ENCODE assay signal across 1 cellular context in the genomic region with DNA sequence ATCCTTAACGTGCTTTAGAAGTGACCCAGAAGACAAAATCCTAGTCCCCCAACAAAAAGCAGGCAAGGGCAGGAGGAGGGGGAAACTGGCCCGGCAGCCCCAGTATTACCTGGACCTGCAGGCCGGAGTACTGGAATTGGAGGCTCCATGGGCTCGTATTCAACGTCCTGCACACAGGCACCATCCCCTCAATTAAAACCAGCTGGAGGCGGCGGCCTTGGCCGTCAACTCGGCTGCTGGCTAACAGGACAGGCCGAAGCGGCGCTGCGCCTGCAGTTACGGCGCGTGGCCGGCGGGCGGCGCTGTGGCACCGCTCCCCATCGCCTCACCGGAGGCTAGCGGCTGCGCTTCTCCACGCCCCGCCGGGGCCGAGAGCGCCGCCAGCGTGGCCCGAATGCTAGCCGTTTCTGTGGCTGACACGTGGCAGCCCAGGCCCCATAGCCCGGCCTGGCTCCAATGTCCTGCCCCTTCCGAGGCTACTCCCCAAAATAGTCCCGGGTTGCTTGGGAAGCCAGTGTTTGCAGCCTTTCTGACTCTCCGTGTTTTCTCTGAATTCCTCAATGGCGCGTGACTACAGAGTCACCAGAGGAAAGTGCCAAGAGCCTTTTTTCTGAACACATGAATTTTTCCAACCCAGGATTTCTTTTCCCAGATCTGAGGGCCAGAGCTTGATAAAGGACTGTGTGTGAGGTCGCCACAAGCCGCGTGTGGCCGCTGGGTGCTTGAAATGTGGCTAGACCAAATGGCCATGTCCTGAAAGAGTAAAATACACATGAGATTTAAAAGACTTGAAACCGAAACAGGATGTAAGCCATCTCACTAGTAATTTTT.
TF ChIP-seq lines count a peak whose summit lies in the region.

No MANE protein-coding gene starts in this region.

TF ChIP-seq in K562, 482 proteins besides CTCF, POLR2A, EP300 and RAD21 (continued from another document and continues in another):
- TF ChIP-seq, protein P1, sequence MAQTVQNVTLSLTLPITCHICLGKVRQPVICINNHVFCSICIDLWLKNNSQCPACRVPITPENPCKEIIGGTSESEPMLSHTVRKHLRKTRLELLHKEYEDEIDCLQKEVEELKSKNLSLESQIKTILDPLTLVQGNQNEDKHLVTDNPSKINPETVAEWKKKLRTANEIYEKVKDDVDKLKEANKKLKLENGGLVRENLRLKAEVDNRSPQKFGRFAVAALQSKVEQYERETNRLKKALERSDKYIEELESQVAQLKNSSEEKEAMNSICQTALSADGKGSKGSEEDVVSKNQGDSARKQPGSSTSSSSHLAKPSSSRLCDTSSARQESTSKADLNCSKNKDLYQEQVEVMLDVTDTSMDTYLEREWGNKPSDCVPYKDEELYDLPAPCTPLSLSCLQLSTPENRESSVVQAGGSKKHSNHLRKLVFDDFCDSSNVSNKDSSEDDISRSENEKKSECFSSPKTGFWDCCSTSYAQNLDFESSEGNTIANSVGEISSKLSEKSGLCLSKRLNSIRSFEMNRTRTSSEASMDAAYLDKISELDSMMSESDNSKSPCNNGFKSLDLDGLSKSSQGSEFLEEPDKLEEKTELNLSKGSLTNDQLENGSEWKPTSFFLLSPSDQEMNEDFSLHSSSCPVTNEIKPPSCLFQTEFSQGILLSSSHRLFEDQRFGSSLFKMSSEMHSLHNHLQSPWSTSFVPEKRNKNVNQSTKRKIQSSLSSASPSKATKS (CRISPR knock-in tag; IDR thresholded peaks at IDR 0.05), result no peak
- TF ChIP-seq, protein P2, sequence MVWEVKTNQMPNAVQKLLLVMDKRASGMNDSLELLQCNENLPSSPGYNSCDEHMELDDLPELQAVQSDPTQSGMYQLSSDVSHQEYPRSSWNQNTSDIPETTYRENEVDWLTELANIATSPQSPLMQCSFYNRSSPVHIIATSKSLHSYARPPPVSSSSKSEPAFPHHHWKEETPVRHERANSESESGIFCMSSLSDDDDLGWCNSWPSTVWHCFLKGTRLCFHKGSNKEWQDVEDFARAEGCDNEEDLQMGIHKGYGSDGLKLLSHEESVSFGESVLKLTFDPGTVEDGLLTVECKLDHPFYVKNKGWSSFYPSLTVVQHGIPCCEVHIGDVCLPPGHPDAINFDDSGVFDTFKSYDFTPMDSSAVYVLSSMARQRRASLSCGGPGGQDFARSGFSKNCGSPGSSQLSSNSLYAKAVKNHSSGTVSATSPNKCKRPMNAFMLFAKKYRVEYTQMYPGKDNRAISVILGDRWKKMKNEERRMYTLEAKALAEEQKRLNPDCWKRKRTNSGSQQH (CRISPR knock-in tag; IDR thresholded peaks at IDR 0.05), result no peak
- TF ChIP-seq NELFE (IDR thresholded peaks at IDR 0.05; ENCODE audit: insufficient read depth, insufficient read length) (no peak), CHD2 (IDR thresholded peaks at IDR 0.05; ENCODE audit: low read depth, low read length) (peak; percentile 49), CREBBP (IDR thresholded peaks at IDR 0.05; ENCODE audit: low read depth, low read length) (no peak), SP1 (CRISPR knock-in tag; IDR thresholded peaks at IDR 0.05) (no peak), ZNF212 (CRISPR knock-in tag; IDR thresholded peaks at IDR 0.05) (no peak), MXI1 (IDR thresholded peaks at IDR 0.05; ENCODE audit: low read depth, low read length) (peak; percentile 81), ZNF780A (CRISPR knock-in tag; IDR thresholded peaks at IDR 0.05) (no peak), EP400 (IDR thresholded peaks at IDR 0.05) (peak; percentile 99), KDM1A (IDR thresholded peaks at IDR 0.05) (no peak), ZNF347 (CRISPR knock-in tag; IDR thresholded peaks at IDR 0.05; ENCODE audit: low read depth) (no peak), BDP1 (IDR thresholded peaks at IDR 0.05; ENCODE audit: insufficient read depth, insufficient read length) (no peak), ZNF717 (CRISPR knock-in tag; IDR thresholded peaks at IDR 0.05) (no peak), SMAD3 (CRISPR knock-in tag; conservative IDR thresholded peaks at IDR 0.05) (0 out of 2 replicates have a peak, but pooled peaks have one; percentile 9), MYBL2 (IDR thresholded peaks at IDR 0.05; ENCODE audit: low read depth) (peak; percentile 65; the same call in 1 of the 2 replicates), MYBL2 (CRISPR knock-in tag; IDR thresholded peaks at IDR 0.05; ENCODE audit: borderline replicate concordance) (no peak), RNF2 (IDR thresholded peaks at IDR 0.05) (peak; percentile 94), CCAR2 (IDR thresholded peaks at IDR 0.05; ENCODE audit: low read depth, low read length) (no peak), ZC3H8 (IDR thresholded peaks at IDR 0.05) (no peak), ZNF263 (CRISPR knock-in tag; IDR thresholded peaks at IDR 0.05; ENCODE audit: borderline replicate concordance) (no peak), PHB2 (IDR thresholded peaks at IDR 0.05; ENCODE audit: low read depth) (no peak), KLF6 (CRISPR knock-in tag; IDR thresholded peaks at IDR 0.05; ENCODE audit: borderline replicate concordance) (peak; percentile 83), PHTF2 (CRISPR knock-in tag; IDR thresholded peaks at IDR 0.05) (no peak), ZNF583 (CRISPR knock-in tag; IDR thresholded peaks at IDR 0.05) (peak; percentile 62; the same call in 1 of the 2 replicates), MCM2 (IDR thresholded peaks at IDR 0.05; ENCODE audit: low read depth) (no peak), GABPB2 (CRISPR knock-in tag; conservative IDR thresholded peaks at IDR 0.05) (no peak), XRCC3 (IDR thresholded peaks at IDR 0.05) (no peak), ZNF239 (CRISPR knock-in tag; IDR thresholded peaks at IDR 0.05) (0 out of 2 replicates have a peak, but pooled peaks have one; percentile 17), LCOR (CRISPR knock-in tag; IDR thresholded peaks at IDR 0.05) (peak; percentile 94), FUS (optimal IDR thresholded peaks at IDR 0.05; ENCODE audit: low read depth, low read length) (peak; percentile 95), RBM22 (IDR thresholded peaks at IDR 0.05; ENCODE audit: low read depth, low read length, poor library complexity, severe bottlenecking) (peak; percentile 18), ZNF354B (CRISPR knock-in tag; IDR thresholded peaks at IDR 0.05) (no peak), BCL6 (CRISPR knock-in tag; IDR thresholded peaks at IDR 0.05) (0 out of 2 replicates have a peak, but pooled peaks have one; percentile 8), ZBTB17 (CRISPR knock-in tag; IDR thresholded peaks at IDR 0.05) (peak; percentile 87), PCBP1 (IDR thresholded peaks at IDR 0.05; ENCODE audit: low read depth, low read length, poor library complexity, severe bottlenecking) (peak; percentile 50), EZH2 (IDR thresholded peaks at IDR 0.05; ENCODE audit: borderline replicate concordance, low read depth, low read length) (no peak), HNRNPL (IDR thresholded peaks at IDR 0.05; ENCODE audit: low read depth, low read length) (no peak), NUFIP1 (IDR thresholded peaks at IDR 0.05; ENCODE audit: partially characterized antibody) (peak; percentile 82), ZNF175 (CRISPR knock-in tag; IDR thresholded peaks at IDR 0.05; ENCODE audit: low read depth) (peak; percentile 83), NR2C2 (CRISPR knock-in tag; IDR thresholded peaks at IDR 0.05) (peak; percentile 73), NR2C2 (tag; IDR thresholded peaks at IDR 0.05) (peak; percentile 81), ZFP36 (IDR thresholded peaks at IDR 0.05; ENCODE audit: low read depth, low read length, partially characterized antibody) (peak; percentile 11), IRF2 (CRISPR knock-in tag; IDR thresholded peaks at IDR 0.05) (no peak), HMGN3 (IDR thresholded peaks at IDR 0.05; ENCODE audit: borderline replicate concordance, extremely low read depth, insufficient read length, low read depth, low read length) (peak; percentile 94), FOXP1 (CRISPR knock-in tag; IDR thresholded peaks at IDR 0.05) (peak; percentile 98), SMARCA4 (IDR thresholded peaks at IDR 0.05) (peak; percentile 50), SAFB2 (IDR thresholded peaks at IDR 0.05; ENCODE audit: borderline replicate concordance, low read depth, low read length, severe bottlenecking) (no peak), ILK (tag; IDR thresholded peaks at IDR 0.05; ENCODE audit: borderline replicate concordance, low read depth) (no peak), DIDO1 (tag; IDR thresholded peaks at IDR 0.05; ENCODE audit: low read depth) (peak; percentile 58), SRF (CRISPR knock-in tag; IDR thresholded peaks at IDR 0.05) (peak in 1 of 2 experiments; percentile 60; a peak in 1 of 4 replicates), GATAD2B (IDR thresholded peaks at IDR 0.05; ENCODE audit: borderline replicate concordance) (peak; percentile 67), ZNF197 (CRISPR knock-in tag; IDR thresholded peaks at IDR 0.05; ENCODE audit: low read depth) (no peak), RCOR1 (IDR thresholded peaks at IDR 0.05; ENCODE audit: borderline replicate concordance in 1 of 2, low read depth in 2 of 2, low read length in 2 of 2) (peak in 1 of 2 experiments; percentile 62; a peak in 2 of 4 replicates), ZNF282 (CRISPR knock-in tag; IDR thresholded peaks at IDR 0.05) (no peak), RFX1 (IDR thresholded peaks at IDR 0.05) (no peak), ZNF644 (tag; IDR thresholded peaks at IDR 0.05; ENCODE audit: low read depth) (no peak), MCM5 (IDR thresholded peaks at IDR 0.05; ENCODE audit: low read depth) (no peak), ZNF217 (CRISPR knock-in tag; IDR thresholded peaks at IDR 0.05) (no peak), U2AF2 (optimal IDR thresholded peaks at IDR 0.05; ENCODE audit: low read depth, low read length) (no peak), FOXA1 (IDR thresholded peaks at IDR 0.05; ENCODE audit: borderline replicate concordance) (no peak)
- TF ChIP-seq, protein P3, sequence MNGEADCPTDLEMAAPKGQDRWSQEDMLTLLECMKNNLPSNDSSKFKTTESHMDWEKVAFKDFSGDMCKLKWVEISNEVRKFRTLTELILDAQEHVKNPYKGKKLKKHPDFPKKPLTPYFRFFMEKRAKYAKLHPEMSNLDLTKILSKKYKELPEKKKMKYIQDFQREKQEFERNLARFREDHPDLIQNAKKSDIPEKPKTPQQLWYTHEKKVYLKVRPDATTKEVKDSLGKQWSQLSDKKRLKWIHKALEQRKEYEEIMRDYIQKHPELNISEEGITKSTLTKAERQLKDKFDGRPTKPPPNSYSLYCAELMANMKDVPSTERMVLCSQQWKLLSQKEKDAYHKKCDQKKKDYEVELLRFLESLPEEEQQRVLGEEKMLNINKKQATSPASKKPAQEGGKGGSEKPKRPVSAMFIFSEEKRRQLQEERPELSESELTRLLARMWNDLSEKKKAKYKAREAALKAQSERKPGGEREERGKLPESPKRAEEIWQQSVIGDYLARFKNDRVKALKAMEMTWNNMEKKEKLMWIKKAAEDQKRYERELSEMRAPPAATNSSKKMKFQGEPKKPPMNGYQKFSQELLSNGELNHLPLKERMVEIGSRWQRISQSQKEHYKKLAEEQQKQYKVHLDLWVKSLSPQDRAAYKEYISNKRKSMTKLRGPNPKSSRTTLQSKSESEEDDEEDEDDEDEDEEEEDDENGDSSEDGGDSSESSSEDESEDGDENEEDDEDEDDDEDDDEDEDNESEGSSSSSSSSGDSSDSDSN (IDR thresholded peaks at IDR 0.05; ENCODE audit: borderline replicate concordance in 1 of 2, low read depth in 2 of 2, low read length in 2 of 2), result peak; percentile 92 to 93; a peak in 3 of 4 replicates
- TF ChIP-seq, protein P4, sequence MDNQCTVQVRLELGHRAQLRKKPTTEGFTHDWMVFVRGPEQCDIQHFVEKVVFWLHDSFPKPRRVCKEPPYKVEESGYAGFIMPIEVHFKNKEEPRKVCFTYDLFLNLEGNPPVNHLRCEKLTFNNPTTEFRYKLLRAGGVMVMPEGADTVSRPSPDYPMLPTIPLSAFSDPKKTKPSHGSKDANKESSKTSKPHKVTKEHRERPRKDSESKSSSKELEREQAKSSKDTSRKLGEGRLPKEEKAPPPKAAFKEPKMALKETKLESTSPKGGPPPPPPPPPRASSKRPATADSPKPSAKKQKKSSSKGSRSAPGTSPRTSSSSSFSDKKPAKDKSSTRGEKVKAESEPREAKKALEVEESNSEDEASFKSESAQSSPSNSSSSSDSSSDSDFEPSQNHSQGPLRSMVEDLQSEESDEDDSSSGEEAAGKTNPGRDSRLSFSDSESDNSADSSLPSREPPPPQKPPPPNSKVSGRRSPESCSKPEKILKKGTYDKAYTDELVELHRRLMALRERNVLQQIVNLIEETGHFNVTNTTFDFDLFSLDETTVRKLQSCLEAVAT (IDR thresholded peaks at IDR 0.05), result 0 out of 4 replicates have a peak, but pooled peaks of 1 of the 2 experiments have one; percentile 16
- TF ChIP-seq, protein P5, sequence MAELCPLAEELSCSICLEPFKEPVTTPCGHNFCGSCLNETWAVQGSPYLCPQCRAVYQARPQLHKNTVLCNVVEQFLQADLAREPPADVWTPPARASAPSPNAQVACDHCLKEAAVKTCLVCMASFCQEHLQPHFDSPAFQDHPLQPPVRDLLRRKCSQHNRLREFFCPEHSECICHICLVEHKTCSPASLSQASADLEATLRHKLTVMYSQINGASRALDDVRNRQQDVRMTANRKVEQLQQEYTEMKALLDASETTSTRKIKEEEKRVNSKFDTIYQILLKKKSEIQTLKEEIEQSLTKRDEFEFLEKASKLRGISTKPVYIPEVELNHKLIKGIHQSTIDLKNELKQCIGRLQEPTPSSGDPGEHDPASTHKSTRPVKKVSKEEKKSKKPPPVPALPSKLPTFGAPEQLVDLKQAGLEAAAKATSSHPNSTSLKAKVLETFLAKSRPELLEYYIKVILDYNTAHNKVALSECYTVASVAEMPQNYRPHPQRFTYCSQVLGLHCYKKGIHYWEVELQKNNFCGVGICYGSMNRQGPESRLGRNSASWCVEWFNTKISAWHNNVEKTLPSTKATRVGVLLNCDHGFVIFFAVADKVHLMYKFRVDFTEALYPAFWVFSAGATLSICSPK (IDR thresholded peaks at IDR 0.05; ENCODE audit: borderline replicate concordance), result no peak
- TF ChIP-seq, protein P6, sequence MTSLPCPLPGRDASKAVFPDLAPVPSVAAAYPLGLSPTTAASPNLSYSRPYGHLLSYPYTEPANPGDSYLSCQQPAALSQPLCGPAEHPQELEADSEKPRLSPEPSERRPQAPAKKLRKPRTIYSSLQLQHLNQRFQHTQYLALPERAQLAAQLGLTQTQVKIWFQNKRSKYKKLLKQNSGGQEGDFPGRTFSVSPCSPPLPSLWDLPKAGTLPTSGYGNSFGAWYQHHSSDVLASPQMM (CRISPR knock-in tag; IDR thresholded peaks at IDR 0.05), result no peak
- TF ChIP-seq, protein P7, sequence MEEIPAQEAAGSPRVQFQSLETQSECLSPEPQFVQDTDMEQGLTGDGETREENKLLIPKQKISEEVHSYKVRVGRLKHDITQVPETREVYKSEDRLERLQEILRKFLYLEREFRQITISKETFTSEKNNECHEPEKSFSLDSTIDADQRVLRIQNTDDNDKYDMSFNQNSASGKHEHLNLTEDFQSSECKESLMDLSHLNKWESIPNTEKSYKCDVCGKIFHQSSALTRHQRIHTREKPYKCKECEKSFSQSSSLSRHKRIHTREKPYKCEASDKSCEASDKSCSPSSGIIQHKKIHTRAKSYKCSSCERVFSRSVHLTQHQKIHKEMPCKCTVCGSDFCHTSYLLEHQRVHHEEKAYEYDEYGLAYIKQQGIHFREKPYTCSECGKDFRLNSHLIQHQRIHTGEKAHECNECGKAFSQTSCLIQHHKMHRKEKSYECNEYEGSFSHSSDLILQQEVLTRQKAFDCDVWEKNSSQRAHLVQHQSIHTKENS (CRISPR knock-in tag; IDR thresholded peaks at IDR 0.05), result no peak
